Comparison of ENCODE assay signal across 17 cellular contexts in genomic region chr19:6352381-6353165, GRCh38. TPM values are rescaled to one million over a fixed set of nuclear protein-coding genes. Genes with fewer than 3 reads are reported as not detected.
A peak's percentile ranks its signal among the peaks of the same experiment; 100 is the strongest.
DNase-seq lines count a peak whose midpoint lies in the region; ATAC-seq, FAIRE-seq and TF ChIP-seq lines count a peak whose summit lies in the region.
"Had no signal": no experiment of that assay in that cellular context is flagged by ENCODE, and none has a peak within 500 bp of the region (broad histone marks: within the 10 kb centered on the region; RNA-seq: fewer than 3 reads in every experiment).

No MANE protein-coding gene starts in this region.

- no peak for TF ChIP-seq RAD21 in HepG2 (CRISPR knock-in tag; IDR thresholded peaks at IDR 0.05)
- no peak for TF ChIP-seq RAD21 in SK-N-SH (IDR thresholded peaks at IDR 0.05; ENCODE audit: low read length)

- H3K9me3 ChIP-seq in HepG2 (ENCODE audit: low read length) (no peaks in the 10 kb centered on the region), right lobe of liver (no peaks in the 10 kb centered on the region), SK-N-SH (no peaks in the 10 kb centered on the region)

- TF ChIP-seq POLR2A in HepG2 (IDR thresholded peaks at IDR 0.05; ENCODE audit: insufficient read depth in 1 of 2, low read depth in 2 of 2, low read length in 2 of 2) = no peak
- TF ChIP-seq POLR2A in right lobe of liver (IDR thresholded peaks at IDR 0.05) = no peak

- no peak overlapping the region for H2AFZ ChIP-seq in HepG2 (ENCODE audit: low read length)
- no peak overlapping the region for H2AFZ ChIP-seq in SK-N-SH (ENCODE audit: low read depth)

- H3K4me3 Mint-ChIP-seq in type B pancreatic cell = no peak overlapping the region
- H3K4me3 Mint-ChIP-seq: CD4-positive, CD25-positive, alpha-beta regulatory T cell; H9 had no signal

- H3K4me1 ChIP-seq in HepG2 (ENCODE audit: insufficient read depth, low read length) (0 out of 2 replicates have a peak, but pooled peaks cover 3% of the 10 kb centered on the region), right lobe of liver (no peaks in the 10 kb centered on the region), SK-N-SH (ENCODE audit: control insufficient read depth in 1 of 2, insufficient read depth in 2 of 2, low read depth in 1 of 2, low read length in 1 of 2) (no peaks in the 10 kb centered on the region)
- H3K4me1 ChIP-seq: BLaER1 had no signal

- H3K79me2 ChIP-seq in HepG2 (ENCODE audit: insufficient read depth, low read length) = no peaks in the 10 kb centered on the region
- no peaks in the 10 kb centered on the region for H3K79me2 ChIP-seq in SK-N-SH (ENCODE audit: insufficient read depth)

- WGBS in HepG2 (ENCODE audit: low lambda C conversion rate) = 46% methylated on average over 2 of the region's 2 CpGs
- WGBS in right lobe of liver (ENCODE audit: insufficient coverage, low coverage, low lambda C conversion rate, missing lambda C conversion rate) = 90% methylated on average over 1 of the region's 2 CpGs
- WGBS in SK-N-SH (ENCODE audit: low lambda C conversion rate) = 57% methylated on average over 2 of the region's 2 CpGs

- H3K4me3 ChIP-seq in HepG2 (replicated peaks in 1 of 3; ENCODE audit: insufficient read depth in 1 of 3, low read depth in 2 of 3, low read length in 3 of 3) = no peak overlapping the region
- H3K4me3 ChIP-seq in right lobe of liver = no peak overlapping the region
- H3K4me3 ChIP-seq in SK-N-SH (ENCODE audit: low read depth in 2 of 2, low read length in 1 of 2) = no peak overlapping the region
- H3K4me3 ChIP-seq: BLaER1, GM12878 had no signal

- no TSS peak for BruUV-seq in HepG2 (replicated peaks; lab: Mats Ljungman, UMichigan)

- no peak for FAIRE-seq in HepG2 (lab: Jason Lieb, UNC)
- FAIRE-seq: GM12878, GM18507 had no signal

- no peaks in the 10 kb centered on the region for H3K36me3 ChIP-seq in HepG2 (replicated peaks in 1 of 2; ENCODE audit: control insufficient read depth in 1 of 2, insufficient read depth in 2 of 2, low read length in 2 of 2)
- no peaks in the 10 kb centered on the region for H3K36me3 ChIP-seq in right lobe of liver
- H3K36me3 ChIP-seq in SK-N-SH (replicated peaks in 1 of 2; ENCODE audit: control insufficient read depth in 1 of 2, insufficient read depth in 2 of 2, low read length in 1 of 2) = no peaks in the 10 kb centered on the region
- H3K36me3 ChIP-seq: BLaER1 had no signal

- no peak for TF ChIP-seq EP300 in HepG2 (IDR thresholded peaks at IDR 0.05; ENCODE audit: low read depth in 2 of 2, low read length in 2 of 2)
- no peak for TF ChIP-seq EP300 in HepG2 (CRISPR knock-in tag; IDR thresholded peaks at IDR 0.05; ENCODE audit: borderline replicate concordance)
- TF ChIP-seq EP300 in SK-N-SH (IDR thresholded peaks at IDR 0.05; ENCODE audit: borderline replicate concordance in 1 of 2, low read depth in 1 of 2, low read length in 1 of 2) = no peak

- TF ChIP-seq CTCF in HepG2 (CRISPR knock-in tag; IDR thresholded peaks at IDR 0.05) (no peak), right lobe of liver (IDR thresholded peaks at IDR 0.05) (no peak), type B pancreatic cell (conservative IDR thresholded peaks at IDR 0.05) (no peak), SK-N-SH (IDR thresholded peaks at IDR 0.05) (no peak)

- ATAC-seq in HepG2 (no peak), right lobe of liver (no peak), GM18519 (IDR thresholded peaks at IDR 0.05; ENCODE audit: low FRiP score, unreplicated experiment) (no peak)
- ATAC-seq: GM12878 had no signal

- H3K9ac ChIP-seq in HepG2 (ENCODE audit: insufficient read depth, low read depth, low read length) (no peak overlapping the region), SK-N-SH (no peak overlapping the region)
- H3K9ac ChIP-seq: BLaER1 had no signal

- H3F3A ChIP-seq in SK-N-SH (replicated peaks; ENCODE audit: insufficient read depth) = no peaks in the 10 kb centered on the region

- H3K4me2 ChIP-seq in HepG2 (ENCODE audit: low read depth, low read length) = no peak overlapping the region
- no peak overlapping the region for H3K4me2 ChIP-seq in SK-N-SH
- H3K4me2 ChIP-seq: BLaER1 had no signal

- no peak for DNase-seq in HepG2 (ENCODE audit: low spot score)
- no peak for DNase-seq in right lobe of liver
- DNase-seq in epithelial cell of prostate (ENCODE audit: low read depth, low spot score) = peak; percentile 22
- no peak for DNase-seq in type B pancreatic cell (ENCODE audit: extremely low spot score, unreplicated experiment)
- DNase-seq in SK-N-SH = no peak
- DNase-seq: 8988T; AML-193; CD4-positive, CD25-positive, alpha-beta regulatory T cell; DMS 273 treated with DMSO at 0.1 percent for 48 hours; GOT3; H9 had no signal

- H3K9me2 ChIP-seq in SK-N-SH = no peaks in the 10 kb centered on the region

- peak overlapping the region; percentile 74 for H3K27ac Mint-ChIP-seq in type B pancreatic cell
- H3K27ac Mint-ChIP-seq: H9 had no signal

- intact Hi-C loops in HepG2 (cut with micrococcal nuclease; ENCODE audit: unreplicated experiment) = no loop called here
- intact Hi-C loops in right lobe of liver (cut with DNase I) = no loop called here

- H4K20me1 ChIP-seq in HepG2 (ENCODE audit: insufficient read depth, low read length) = no peaks in the 10 kb centered on the region
- H4K20me1 ChIP-seq in SK-N-SH (ENCODE audit: insufficient read depth) = no peaks in the 10 kb centered on the region
- H4K20me1 ChIP-seq: BLaER1 had no signal

- in situ Hi-C loops in HepG2 (cut with HindIII; ENCODE audit: extremely low pct_ligation_motif_present, low pct_unique_long_range_greater_than_20kb) = no loop called here

- H3K27me3 ChIP-seq in HepG2 (ENCODE audit: control insufficient read depth in 1 of 2, insufficient read depth in 2 of 2, low read length in 2 of 2) (peaks cover 0 to 5% of the 10 kb centered on the region in 2 experiments; a peak in 2 of 5 replicates), right lobe of liver (no peaks in the 10 kb centered on the region), SK-N-SH (ENCODE audit: insufficient read depth) (no peaks in the 10 kb centered on the region; the same call in 1 of the 2 replicates)
- H3K27me3 ChIP-seq: BLaER1 had no signal

- H3K4me1 Mint-ChIP-seq in type B pancreatic cell (ENCODE audit: unreplicated experiment) = no peaks in the 10 kb centered on the region
- H3K4me1 Mint-ChIP-seq: CD4-positive, CD25-positive, alpha-beta regulatory T cell had no signal

- H3K36me3 Mint-ChIP-seq in type B pancreatic cell = no peaks in the 10 kb centered on the region

- H3K27ac ChIP-seq in HepG2 (ENCODE audit: extremely low read length, insufficient read depth, low read length) = no peak overlapping the region
- H3K27ac ChIP-seq in right lobe of liver = no peak overlapping the region
- no peak overlapping the region for H3K27ac ChIP-seq in epithelial cell of prostate
- no peak overlapping the region for H3K27ac ChIP-seq in SK-N-SH (ENCODE audit: low read depth in 2 of 2, low read length in 1 of 2)
- H3K27ac ChIP-seq: BLaER1 had no signal

- H3K9me3 Mint-ChIP-seq in type B pancreatic cell = no peaks in the 10 kb centered on the region
- H3K9me3 Mint-ChIP-seq: CD4-positive, CD25-positive, alpha-beta regulatory T cell had no signal

- CTCF ChIA-PET in HepG2 (lab: Yijun Ruan, JAX; ENCODE audit: low intra/inter-chr PET ratio, low total read pairs) (no interaction called here), SK-N-SH (lab: Yijun Ruan, JAX) (interaction anchor here (0.6 to 0.9 kb wide), 3 partner anchors 134 to 1624 kb away, joined by 3 read pairs; no protein-coding TSS in a partner anchor)

- POLR2A ChIA-PET in HepG2 (lab: Yijun Ruan, JAX) (interaction anchor here (1.0 to 1.7 kb wide), 2 partner anchors 9 to 20 kb away, joined by 3 read pairs; partner anchors contain the start of genes ALKBH7 and CLPP), SK-N-SH (lab: Yijun Ruan, JAX) (no interaction called here)

- peaks cover 5% of the 10 kb centered on the region for H3K27me3 Mint-ChIP-seq in type B pancreatic cell
- H3K27me3 Mint-ChIP-seq: CD4-positive, CD25-positive, alpha-beta regulatory T cell had no signal

RNA-seq across cellular contexts. Expression of gene CLPP, which starts 8.8 kb away (rescaled TPM):
- total RNA-seq in HepG2 (2016; rRNA removed; fragmentation: Illumina TruSeq; extraction: Trizol) (45.3 and 46.6 TPM in 2 replicates), right lobe of liver (100 to 1,000 TPM in 2 of 6 experiments, 10 to 100 TPM in 4; 38.0 to 112 (median 53.8) TPM), type B pancreatic cell (ENCODE audit: low replicate concordance) (61.6 and 70.7 TPM in 2 replicates)
- total RNA-seq in HepG2 (2016; cell fraction: cytosol; rRNA removed; fragmentation: Illumina TruSeq; extraction: Trizol; ENCODE audit: low read depth) = 152 and 166 TPM in 2 replicates
- 32.9 and 56.9 TPM in 2 replicates for total RNA-seq in HepG2 (2016; cell fraction: insoluble cytoplasmic fraction; rRNA removed; fragmentation: Illumina TruSeq; extraction: Trizol)
- total RNA-seq in HepG2 (2016; cell fraction: membrane; rRNA removed; fragmentation: Illumina TruSeq; extraction: Trizol) = 107 and 109 TPM in 2 replicates
- 20.2 and 28.2 TPM in 2 replicates for total RNA-seq in HepG2 (2016; cell fraction: nucleus; rRNA removed; fragmentation: Illumina TruSeq; extraction: Trizol)
- polyA plus RNA-seq in HepG2 (2011; rRNA removed) (68.4 and 72.3 TPM in 2 replicates), SK-N-SH (2012; rRNA removed) (89.7 and 136 TPM in 2 replicates)
- polyA plus RNA-seq in HepG2 (2011; cell fraction: cytosol; rRNA removed) = 91.9 and 175 TPM in 2 replicates
- 80.6 and 81.0 TPM in 2 replicates for polyA plus RNA-seq in HepG2 (2011; cell fraction: nucleus; rRNA removed)
- polyA plus RNA-seq in HepG2 (2012) = 42.1 and 53.9 TPM in 2 replicates
- polyA plus RNA-seq in HepG2 (2016; cell fraction: cytosol; fragmentation: Illumina TruSeq; extraction: Trizol; ENCODE audit: low read depth) = 192 and 215 TPM in 2 replicates
- 50.0 and 71.7 TPM in 2 replicates for polyA plus RNA-seq in HepG2 (2016; cell fraction: insoluble cytoplasmic fraction; fragmentation: Illumina TruSeq; extraction: Trizol; ENCODE audit: low read depth)
- polyA plus RNA-seq in HepG2 (2016; cell fraction: membrane; fragmentation: Illumina TruSeq; extraction: Trizol; ENCODE audit: low read depth) = 128 TPM in 2 replicates
- 47.5 and 49.3 TPM in 2 replicates for polyA plus RNA-seq in HepG2 (2016; cell fraction: nucleus; fragmentation: Illumina TruSeq; extraction: Trizol; ENCODE audit: insufficient read depth, low read depth)
- polyA minus RNA-seq in HepG2 (2011; rRNA and poly(A)+ RNA removed; ENCODE audit: low replicate concordance) = 74.2 and 90.7 TPM in 2 replicates
- 19.5 and 26.8 TPM in 2 replicates for polyA minus RNA-seq in HepG2 (2011; cell fraction: cytosol; rRNA and poly(A)+ RNA removed)
- polyA minus RNA-seq in HepG2 (2011; cell fraction: nucleus; rRNA and poly(A)+ RNA removed) = 6.1 and 7.1 TPM in 2 replicates
- polyA plus RNA-seq in SK-N-SH (2012; cell fraction: cytosol; rRNA removed) = 51.3 and 80.7 TPM in 2 replicates
- 60.4 and 103 TPM in 2 replicates for polyA plus RNA-seq in SK-N-SH (2012; cell fraction: nucleus; rRNA removed)

RNA-seq across cellular contexts. Expression of gene ACER1, which starts 19.2 kb away (rescaled TPM):
- total RNA-seq in HepG2 (2016; rRNA removed; fragmentation: Illumina TruSeq; extraction: Trizol) (not detected in 2 replicates), right lobe of liver (under 1 TPM in 1 of 6 experiments, not detected in 5; 0.48 TPM), type B pancreatic cell (ENCODE audit: low replicate concordance) (not detected in 2 replicates)
- total RNA-seq in HepG2 (2016; cell fraction: cytosol; rRNA removed; fragmentation: Illumina TruSeq; extraction: Trizol; ENCODE audit: low read depth) = not detected in 2 replicates
- total RNA-seq in HepG2 (2016; cell fraction: insoluble cytoplasmic fraction; rRNA removed; fragmentation: Illumina TruSeq; extraction: Trizol) = not detected in 2 replicates
- total RNA-seq in HepG2 (2016; cell fraction: membrane; rRNA removed; fragmentation: Illumina TruSeq; extraction: Trizol) = not detected in 2 replicates
- not detected in 2 replicates for total RNA-seq in HepG2 (2016; cell fraction: nucleus; rRNA removed; fragmentation: Illumina TruSeq; extraction: Trizol)
- polyA plus RNA-seq in HepG2 (2011; rRNA removed) (not detected in 2 replicates), SK-N-SH (2012; rRNA removed) (not detected in 2 replicates)
- not detected in 2 replicates for polyA plus RNA-seq in HepG2 (2011; cell fraction: cytosol; rRNA removed)
- not detected in 2 replicates for polyA plus RNA-seq in HepG2 (2011; cell fraction: nucleus; rRNA removed)
- not detected in 2 replicates for polyA plus RNA-seq in HepG2 (2012)
- not detected in 2 replicates for polyA plus RNA-seq in HepG2 (2016; cell fraction: cytosol; fragmentation: Illumina TruSeq; extraction: Trizol; ENCODE audit: low read depth)
- polyA plus RNA-seq in HepG2 (2016; cell fraction: insoluble cytoplasmic fraction; fragmentation: Illumina TruSeq; extraction: Trizol; ENCODE audit: low read depth) = not detected in 2 replicates
- polyA plus RNA-seq in HepG2 (2016; cell fraction: membrane; fragmentation: Illumina TruSeq; extraction: Trizol; ENCODE audit: low read depth) = not detected in 2 replicates
- polyA plus RNA-seq in HepG2 (2016; cell fraction: nucleus; fragmentation: Illumina TruSeq; extraction: Trizol; ENCODE audit: insufficient read depth, low read depth) = not detected in 2 replicates
- not detected in 2 replicates for polyA minus RNA-seq in HepG2 (2011; rRNA and poly(A)+ RNA removed; ENCODE audit: low replicate concordance)
- polyA minus RNA-seq in HepG2 (2011; cell fraction: cytosol; rRNA and poly(A)+ RNA removed) = not detected in 2 replicates
- not detected in 2 replicates for polyA minus RNA-seq in HepG2 (2011; cell fraction: nucleus; rRNA and poly(A)+ RNA removed)
- not detected in 2 replicates for polyA plus RNA-seq in SK-N-SH (2012; cell fraction: cytosol; rRNA removed)
- 0.12 TPM in 1 of 2 replicates, not detected in the other for polyA plus RNA-seq in SK-N-SH (2012; cell fraction: nucleus; rRNA removed)
- total RNA-seq: Daoy, GM12878, H9, HT1080 had no signal
- polyA plus RNA-seq: GM12878 had no signal

RNA-seq across cellular contexts. Expression of gene ALKBH7, which starts 20.0 kb away (rescaled TPM):
- total RNA-seq in HepG2 (2016; rRNA removed; fragmentation: Illumina TruSeq; extraction: Trizol) (45.9 and 48.3 TPM in 2 replicates), right lobe of liver (10 to 100 TPM; 60.7 to 78.4 (median 72.2) TPM), type B pancreatic cell (ENCODE audit: low replicate concordance) (53.2 and 71.0 TPM in 2 replicates)
- 30.9 and 31.3 TPM in 2 replicates for total RNA-seq in HepG2 (2016; cell fraction: cytosol; rRNA removed; fragmentation: Illumina TruSeq; extraction: Trizol; ENCODE audit: low read depth)
- total RNA-seq in HepG2 (2016; cell fraction: insoluble cytoplasmic fraction; rRNA removed; fragmentation: Illumina TruSeq; extraction: Trizol) = 51.6 and 55.7 TPM in 2 replicates
- total RNA-seq in HepG2 (2016; cell fraction: membrane; rRNA removed; fragmentation: Illumina TruSeq; extraction: Trizol) = 41.9 and 45.4 TPM in 2 replicates
- total RNA-seq in HepG2 (2016; cell fraction: nucleus; rRNA removed; fragmentation: Illumina TruSeq; extraction: Trizol) = 18.3 and 18.4 TPM in 2 replicates
- polyA plus RNA-seq in HepG2 (2011; rRNA removed) (29.6 and 36.8 TPM in 2 replicates), SK-N-SH (2012; rRNA removed) (37.2 and 46.0 TPM in 2 replicates)
- polyA plus RNA-seq in HepG2 (2011; cell fraction: cytosol; rRNA removed) = 29.3 and 56.9 TPM in 2 replicates
- 20.4 and 21.6 TPM in 2 replicates for polyA plus RNA-seq in HepG2 (2011; cell fraction: nucleus; rRNA removed)
- polyA plus RNA-seq in HepG2 (2012) = 21.7 and 27.2 TPM in 2 replicates
- 24.1 and 27.0 TPM in 2 replicates for polyA plus RNA-seq in HepG2 (2016; cell fraction: cytosol; fragmentation: Illumina TruSeq; extraction: Trizol; ENCODE audit: low read depth)
- 36.2 and 37.8 TPM in 2 replicates for polyA plus RNA-seq in HepG2 (2016; cell fraction: insoluble cytoplasmic fraction; fragmentation: Illumina TruSeq; extraction: Trizol; ENCODE audit: low read depth)
- 30.0 and 31.3 TPM in 2 replicates for polyA plus RNA-seq in HepG2 (2016; cell fraction: membrane; fragmentation: Illumina TruSeq; extraction: Trizol; ENCODE audit: low read depth)
- 23.5 and 29.2 TPM in 2 replicates for polyA plus RNA-seq in HepG2 (2016; cell fraction: nucleus; fragmentation: Illumina TruSeq; extraction: Trizol; ENCODE audit: insufficient read depth, low read depth)
- polyA minus RNA-seq in HepG2 (2011; rRNA and poly(A)+ RNA removed; ENCODE audit: low replicate concordance) = 6.0 and 18.9 TPM in 2 replicates
- polyA minus RNA-seq in HepG2 (2011; cell fraction: cytosol; rRNA and poly(A)+ RNA removed) = 11.2 and 13.7 TPM in 2 replicates
- polyA minus RNA-seq in HepG2 (2011; cell fraction: nucleus; rRNA and poly(A)+ RNA removed) = 3.2 and 4.4 TPM in 2 replicates
- 21.9 and 32.6 TPM in 2 replicates for polyA plus RNA-seq in SK-N-SH (2012; cell fraction: cytosol; rRNA removed)
- 34.3 and 47.4 TPM in 2 replicates for polyA plus RNA-seq in SK-N-SH (2012; cell fraction: nucleus; rRNA removed)

RNA-seq across cellular contexts. Expression of gene PSPN, which starts 23.2 kb away (rescaled TPM):
- 0.95 and 1.1 TPM in 2 replicates for total RNA-seq in HepG2 (2016; rRNA removed; fragmentation: Illumina TruSeq; extraction: Trizol)
- total RNA-seq in HepG2 (2016; cell fraction: cytosol; rRNA removed; fragmentation: Illumina TruSeq; extraction: Trizol; ENCODE audit: low read depth) = 0.18 and 0.20 TPM in 2 replicates
- 1.1 TPM in 2 replicates for total RNA-seq in HepG2 (2016; cell fraction: insoluble cytoplasmic fraction; rRNA removed; fragmentation: Illumina TruSeq; extraction: Trizol)
- total RNA-seq in HepG2 (2016; cell fraction: membrane; rRNA removed; fragmentation: Illumina TruSeq; extraction: Trizol) = 0.48 and 0.65 TPM in 2 replicates
- 0.72 and 0.84 TPM in 2 replicates for total RNA-seq in HepG2 (2016; cell fraction: nucleus; rRNA removed; fragmentation: Illumina TruSeq; extraction: Trizol)
- polyA plus RNA-seq in HepG2 (2011; rRNA removed) = 0.69 and 0.98 TPM in 2 replicates
- 0.68 and 0.69 TPM in 2 replicates for polyA plus RNA-seq in HepG2 (2011; cell fraction: cytosol; rRNA removed)
- 2.0 and 2.1 TPM in 2 replicates for polyA plus RNA-seq in HepG2 (2011; cell fraction: nucleus; rRNA removed)
- polyA plus RNA-seq in HepG2 (2012) = 0.44 and 0.88 TPM in 2 replicates
- 0.12 TPM in 2 replicates for polyA plus RNA-seq in HepG2 (2016; cell fraction: cytosol; fragmentation: Illumina TruSeq; extraction: Trizol; ENCODE audit: low read depth)
- 1.1 and 1.8 TPM in 2 replicates for polyA plus RNA-seq in HepG2 (2016; cell fraction: insoluble cytoplasmic fraction; fragmentation: Illumina TruSeq; extraction: Trizol; ENCODE audit: low read depth)
- 0.45 TPM in 2 replicates for polyA plus RNA-seq in HepG2 (2016; cell fraction: membrane; fragmentation: Illumina TruSeq; extraction: Trizol; ENCODE audit: low read depth)
- polyA plus RNA-seq in HepG2 (2016; cell fraction: nucleus; fragmentation: Illumina TruSeq; extraction: Trizol; ENCODE audit: insufficient read depth, low read depth) = 2.0 TPM in 2 replicates
- 2.0 and 2.9 TPM in 2 replicates for polyA minus RNA-seq in HepG2 (2011; rRNA and poly(A)+ RNA removed; ENCODE audit: low replicate concordance)
- polyA minus RNA-seq in HepG2 (2011; cell fraction: cytosol; rRNA and poly(A)+ RNA removed) = 1.3 and 1.8 TPM in 2 replicates
- polyA minus RNA-seq in HepG2 (2011; cell fraction: nucleus; rRNA and poly(A)+ RNA removed) = 1.2 and 1.3 TPM in 2 replicates
- 1 to 10 TPM in 3 of 6 experiments, under 1 TPM in 3; 0.55 to 1.9 (median 1.0) TPM for total RNA-seq in right lobe of liver
- total RNA-seq in type B pancreatic cell (ENCODE audit: low replicate concordance) = 2.8 and 4.8 TPM in 2 replicates
- polyA plus RNA-seq in SK-N-SH (2012; rRNA removed) = 0.41 and 0.59 TPM in 2 replicates
- polyA plus RNA-seq in SK-N-SH (2012; cell fraction: cytosol; rRNA removed) = 0.32 and 0.38 TPM in 2 replicates
- 0.74 and 0.88 TPM in 2 replicates for polyA plus RNA-seq in SK-N-SH (2012; cell fraction: nucleus; rRNA removed)

RNA-seq across cellular contexts. Expression of gene GTF2F1, which starts 40.4 kb away (rescaled TPM):
- total RNA-seq in HepG2 (2016; rRNA removed; fragmentation: Illumina TruSeq; extraction: Trizol) (30.7 and 34.1 TPM in 2 replicates), right lobe of liver (10 to 100 TPM; 12.8 to 22.7 (median 19.8) TPM), type B pancreatic cell (ENCODE audit: low replicate concordance) (63.3 and 72.4 TPM in 2 replicates)
- 6.6 and 7.5 TPM in 2 replicates for total RNA-seq in HepG2 (2016; cell fraction: cytosol; rRNA removed; fragmentation: Illumina TruSeq; extraction: Trizol; ENCODE audit: low read depth)
- total RNA-seq in HepG2 (2016; cell fraction: insoluble cytoplasmic fraction; rRNA removed; fragmentation: Illumina TruSeq; extraction: Trizol) = 29.0 and 34.4 TPM in 2 replicates
- total RNA-seq in HepG2 (2016; cell fraction: membrane; rRNA removed; fragmentation: Illumina TruSeq; extraction: Trizol) = 16.5 and 20.0 TPM in 2 replicates
- total RNA-seq in HepG2 (2016; cell fraction: nucleus; rRNA removed; fragmentation: Illumina TruSeq; extraction: Trizol) = 14.6 and 16.4 TPM in 2 replicates
- polyA plus RNA-seq in HepG2 (2011; rRNA removed) (26.0 and 27.8 TPM in 2 replicates), SK-N-SH (2012; rRNA removed) (80.1 and 104 TPM in 2 replicates)
- polyA plus RNA-seq in HepG2 (2011; cell fraction: cytosol; rRNA removed) = 32.7 and 42.5 TPM in 2 replicates
- 26.0 and 28.8 TPM in 2 replicates for polyA plus RNA-seq in HepG2 (2011; cell fraction: nucleus; rRNA removed)
- 27.7 and 33.9 TPM in 2 replicates for polyA plus RNA-seq in HepG2 (2012)
- polyA plus RNA-seq in HepG2 (2016; cell fraction: cytosol; fragmentation: Illumina TruSeq; extraction: Trizol; ENCODE audit: low read depth) = 10.1 and 10.5 TPM in 2 replicates
- polyA plus RNA-seq in HepG2 (2016; cell fraction: insoluble cytoplasmic fraction; fragmentation: Illumina TruSeq; extraction: Trizol; ENCODE audit: low read depth) = 48.2 and 57.9 TPM in 2 replicates
- polyA plus RNA-seq in HepG2 (2016; cell fraction: membrane; fragmentation: Illumina TruSeq; extraction: Trizol; ENCODE audit: low read depth) = 16.8 and 18.4 TPM in 2 replicates
- 54.2 and 60.4 TPM in 2 replicates for polyA plus RNA-seq in HepG2 (2016; cell fraction: nucleus; fragmentation: Illumina TruSeq; extraction: Trizol; ENCODE audit: insufficient read depth, low read depth)
- polyA minus RNA-seq in HepG2 (2011; rRNA and poly(A)+ RNA removed; ENCODE audit: low replicate concordance) = 28.2 and 31.6 TPM in 2 replicates
- polyA minus RNA-seq in HepG2 (2011; cell fraction: cytosol; rRNA and poly(A)+ RNA removed) = 20.6 and 23.2 TPM in 2 replicates
- polyA minus RNA-seq in HepG2 (2011; cell fraction: nucleus; rRNA and poly(A)+ RNA removed) = 11.4 and 11.5 TPM in 2 replicates
- 86.3 and 98.8 TPM in 2 replicates for polyA plus RNA-seq in SK-N-SH (2012; cell fraction: cytosol; rRNA removed)
- 107 and 113 TPM in 2 replicates for polyA plus RNA-seq in SK-N-SH (2012; cell fraction: nucleus; rRNA removed)
